In genomic region chr13:112719556-112719955, GRCh38 we compare ENCODE assay signal across 2 cellular contexts.
TF ChIP-seq lines count a peak whose summit lies in the region.

No MANE protein-coding gene starts in this region.

TF ChIP-seq in HepG2, 621 proteins besides CTCF, POLR2A, EP300 and RAD21:
- TF ChIP-seq ZSCAN12 (CRISPR knock-in tag; IDR thresholded peaks at IDR 0.05): no peak
- peak in 1 of 2 experiments; percentile 29; a peak in 2 of 4 replicates for TF ChIP-seq MAFK (conservative IDR thresholded peaks at IDR 0.05 in 1 of 2, IDR thresholded peaks at IDR 0.05 in 1 of 2; ENCODE audit: low read length in 2 of 2)
- TF ChIP-seq TBP (CRISPR knock-in tag; IDR thresholded peaks at IDR 0.05): no peak

TF ChIP-seq in SK-N-SH treated with all-trans-retinoic acid at 6 μM for 48 hours, 23 proteins besides CTCF, POLR2A, EP300 and RAD21:
- no peak for TF ChIP-seq ZNF8 (CRISPR knock-in tag; IDR thresholded peaks at IDR 0.05)
- no peak for TF ChIP-seq ZFP3 (CRISPR knock-in tag; IDR thresholded peaks at IDR 0.05)
- no peak for TF ChIP-seq GLIS3 (CRISPR knock-in tag; IDR thresholded peaks at IDR 0.05)
- TF ChIP-seq CSRNP3 (CRISPR knock-in tag; IDR thresholded peaks at IDR 0.05): no peak
- TF ChIP-seq ARNTL (CRISPR knock-in tag; IDR thresholded peaks at IDR 0.05; ENCODE audit: borderline replicate concordance, low read depth): no peak
- no peak for TF ChIP-seq ISL1 (CRISPR knock-in tag; IDR thresholded peaks at IDR 0.05)
- TF ChIP-seq ZFP30 (CRISPR knock-in tag; IDR thresholded peaks at IDR 0.05): no peak
- no peak for TF ChIP-seq TOX (CRISPR knock-in tag; IDR thresholded peaks at IDR 0.05; ENCODE audit: borderline replicate concordance)
